ENCODE assay signal across 23 cellular contexts in genomic region chr22:49307071-49307830, GRCh38.
DNase-seq lines count a peak whose midpoint lies in the region; ATAC-seq and TF ChIP-seq lines count a peak whose summit lies in the region.
"Had no signal": no experiment of that assay in that cellular context is flagged by ENCODE, and none has a peak within 500 bp of the region (broad histone marks: within the 10 kb centered on the region; RNA-seq: fewer than 3 reads in every experiment).

No MANE protein-coding gene starts in this region.

- ATAC-seq in left lung (no peak), GM21515 (IDR thresholded peaks at IDR 0.05; ENCODE audit: unreplicated experiment) (no peak), GM18867 (IDR thresholded peaks at IDR 0.05; ENCODE audit: unreplicated experiment) (no peak)
- ATAC-seq: A549; activated T-helper 17 cell treated with anti-CD3 and anti-CD28 coated beads, Interleukin-2, amount 50 U/mL, for 72 hours; Panc1 had no signal

- no peak overlapping the region for H3K4me3 ChIP-seq in left lung
- H3K4me3 ChIP-seq in testis, result no peak overlapping the region
- H3K4me3 ChIP-seq: A549, ovary, tibial nerve had no signal

- TF ChIP-seq CTCF in left lung (IDR thresholded peaks at IDR 0.05), result no peak
- no peak for TF ChIP-seq CTCF in testis (IDR thresholded peaks at IDR 0.05)

- H3K4me1 ChIP-seq in left lung (no peaks in the 10 kb centered on the region), testis (no peaks in the 10 kb centered on the region)
- H3K4me1 ChIP-seq: A549 had no signal

- WGBS in testis, 2 donors, result 64 to 67% methylated on average over 15 to 19 of the region's 19 CpGs

- H3K9me3 ChIP-seq in left lung (no peaks in the 10 kb centered on the region), testis (no peaks in the 10 kb centered on the region)
- H3K9me3 ChIP-seq: A549, ovary, tibial nerve had no signal

- H3K27me3 ChIP-seq in left lung (peaks cover 0 to 78% of the 10 kb centered on the region in 2 donors), testis (no peaks in the 10 kb centered on the region)
- H3K27me3 ChIP-seq: ovary had no signal

- no peak overlapping the region for H3K27ac ChIP-seq in left lung
- no peak overlapping the region for H3K27ac ChIP-seq in testis
- H3K27ac ChIP-seq: A549, KMS-11, ovary, tibial nerve had no signal

- peak; percentile 51 for DNase-seq in activated effector memory CD4-positive, alpha-beta T cell treated with anti-CD3 and anti-CD28 coated beads, Interleukin-2, amount 50 U/mL, for 16 hours
- DNase-seq in activated effector memory CD4-positive, alpha-beta T cell treated with Interleukin-2 at 50 U/mL for 16 hours, result no peak
- DNase-seq in activated CD8-positive, alpha-beta memory T cell treated with anti-CD3 and anti-CD28 coated beads, Interleukin-2, amount 50 U/mL, for 4 hours, result peak; percentile 9
- DNase-seq in left lung, result peak; percentile 21 to 63
- peak; percentile 14 for DNase-seq in testis
- no peak for DNase-seq in NCI-H2196 treated with DMSO at 0.1 percent for 48 hours (lab: John Stamatoyannopoulos, UW; ENCODE audit: unreplicated experiment)
- DNase-seq: activated CD4-positive, alpha-beta memory T cell treated with anti-CD3 and anti-CD28 coated beads for 36 hours; amygdala; CD4-positive, CD25-positive, alpha-beta regulatory T cell; DMS53; foreskin melanocyte; NCI-H1092; NCI-H2107; small intestine; stimulated activated CD4-positive, alpha-beta T cell treated with anti-CD3 and anti-CD28 coated beads, Interleukin-4, amount 100 ng/mL, for 4 hours had no signal

- TF ChIP-seq POLR2A in testis (IDR thresholded peaks at IDR 0.05), result no peak

- H3K36me3 ChIP-seq in left lung (no peaks in the 10 kb centered on the region), testis (ENCODE audit: low read depth, missing control alignments) (no peaks in the 10 kb centered on the region)
- H3K36me3 ChIP-seq: ovary, tibial nerve had no signal

- intact Hi-C loops in left lung (cut with DNase I) (loop anchor here in 1 of 2 donors (10.0 kb wide), 1 partner anchor 732 kb away; no protein-coding TSS in a partner anchor), testis (cut with DNase I; ENCODE audit: low total_unique reads) (no loop called here)

Comparison
In these comparisons a context has a peak if more than half of its experiments do, and no peak if none do; other contexts are left out.
1. DNase-seq: peak in activated effector memory CD4-positive, alpha-beta T cell treated with anti-CD3 and anti-CD28 coated beads, Interleukin-2, amount 50 U/mL, for 16 hours (single experiment), activated CD8-positive, alpha-beta memory T cell treated with anti-CD3 and anti-CD28 coated beads, Interleukin-2, amount 50 U/mL, for 4 hours (single experiment), left lung (2 of 2) and testis (single experiment); none in activated effector memory CD4-positive, alpha-beta T cell treated with Interleukin-2 at 50 U/mL for 16 hours (single experiment) and NCI-H2196 treated with DMSO at 0.1 percent for 48 hours (single experiment).